In genomic region chr3:37935290-37935668, GRCh38 we compare ENCODE assay signal across 13 cellular contexts. TPM values are rescaled to one million over a fixed set of nuclear protein-coding genes. Genes with fewer than 3 reads are reported as not detected.
DNase-seq lines count a peak whose midpoint lies in the region; ATAC-seq and TF ChIP-seq lines count a peak whose summit lies in the region.
"Had no signal": no experiment of that assay in that cellular context is flagged by ENCODE, and none has a peak within 500 bp of the region (broad histone marks: within the 10 kb centered on the region; RNA-seq: fewer than 3 reads in every experiment).

No MANE protein-coding gene starts in this region.

- peaks cover 5% of the 10 kb centered on the region; the same call in 1 of the 2 replicates for H4K20me1 ChIP-seq in GM23338 (replicated peaks; ENCODE audit: insufficient read depth)

- no peak for TF ChIP-seq EP300 in suprapubic skin (IDR thresholded peaks at IDR 0.05)

- H2AFZ ChIP-seq in GM23338: no peak overlapping the region

- H3K4me3 ChIP-seq in GM23338 (no peak overlapping the region), brain microvascular endothelial cell (ENCODE audit: low read depth, low read length) (no peak overlapping the region), retinal pigment epithelial cell (ENCODE audit: low read length) (no peak overlapping the region), suprapubic skin (no peak overlapping the region)

- no peak for ATAC-seq in GM23338
- ATAC-seq in GM18517 (IDR thresholded peaks at IDR 0.05; ENCODE audit: unreplicated experiment): no peak

- H3K4me1 Mint-ChIP-seq in GM23338: peaks cover 22% of the 10 kb centered on the region
- H3K4me1 Mint-ChIP-seq: memory B cell had no signal

- no peak for TF ChIP-seq CTCF in GM23338 (conservative IDR thresholded peaks at IDR 0.05; ENCODE audit: low read depth in 2 of 2)
- TF ChIP-seq CTCF in brain microvascular endothelial cell (IDR thresholded peaks at IDR 0.05; ENCODE audit: low read depth, low read length, missing control alignments): no peak
- TF ChIP-seq CTCF in retinal pigment epithelial cell (conservative IDR thresholded peaks at IDR 0.05; ENCODE audit: low read depth, low read length): no peak
- TF ChIP-seq CTCF in suprapubic skin (IDR thresholded peaks at IDR 0.05): no peak

- H3K27ac ChIP-seq in GM23338 (ENCODE audit: low read depth): peak overlapping the region; percentile 32
- H3K27ac ChIP-seq in brain microvascular endothelial cell: peak overlapping the region; percentile 70
- no peak overlapping the region for H3K27ac ChIP-seq in suprapubic skin

- H3K4me3 Mint-ChIP-seq in GM23338: no peak overlapping the region
- H3K4me3 Mint-ChIP-seq: memory B cell had no signal

- no peaks in the 10 kb centered on the region for H3K9me3 Mint-ChIP-seq in GM23338
- H3K9me3 Mint-ChIP-seq: memory B cell had no signal

- H3K4me1 ChIP-seq in GM23338 (ENCODE audit: insufficient read depth) (peaks cover 9% of the 10 kb centered on the region), suprapubic skin (peaks cover 52% of the 10 kb centered on the region)

- H3F3A ChIP-seq in GM23338 (replicated peaks; ENCODE audit: low read depth): no peaks in the 10 kb centered on the region

- no peaks in the 10 kb centered on the region for H3K9me2 ChIP-seq in GM23338 (ENCODE audit: insufficient read depth)

- peaks cover 8% of the 10 kb centered on the region for H3K79me2 ChIP-seq in GM23338 (replicated peaks; ENCODE audit: insufficient read depth)

- H3K9me3 ChIP-seq in suprapubic skin: no peaks in the 10 kb centered on the region

- TF ChIP-seq POLR2A in suprapubic skin (IDR thresholded peaks at IDR 0.05): no peak

- H3K36me3 ChIP-seq in GM23338 (ENCODE audit: insufficient read depth) (no peaks in the 10 kb centered on the region), brain microvascular endothelial cell (replicated peaks) (no peaks in the 10 kb centered on the region), suprapubic skin (no peaks in the 10 kb centered on the region)

- no peaks in the 10 kb centered on the region for H3K36me3 Mint-ChIP-seq in GM23338 (ENCODE audit: low read depth)
- H3K36me3 Mint-ChIP-seq: memory B cell had no signal

- H3K27me3 ChIP-seq in GM23338 (ENCODE audit: insufficient read depth): no peaks in the 10 kb centered on the region
- no peaks in the 10 kb centered on the region for H3K27me3 ChIP-seq in brain microvascular endothelial cell (replicated peaks)
- no peaks in the 10 kb centered on the region for H3K27me3 ChIP-seq in suprapubic skin

- 36% methylated on average over 1 of the region's 1 CpG for WGBS in suprapubic skin

- H3K4me2 ChIP-seq in GM23338: peak overlapping the region; percentile 53

- DNase-seq in GM23338 (ENCODE audit: low spot score) (no peak), brain microvascular endothelial cell (no peak), iris pigment epithelial cell (ENCODE audit: low read depth) (peak; percentile 68), retinal pigment epithelial cell (ENCODE audit: low read depth) (peak; percentile 25), D341Med (ENCODE audit: low spot score) (no peak), suprapubic skin (ENCODE audit: low spot score in 2 of 2) (no peak)
- DNase-seq in activated T-cell treated with anti-CD3 and anti-CD28 coated beads, Interleukin-2, amount 50 U/mL, for 1 hour: no peak
- DNase-seq: activated T-cell treated with anti-CD3 and anti-CD28 coated beads, Interleukin-2, amount 50 U/mL, for 48 hours; effector CD4-positive, alpha-beta T cell; NCI-H2171; T-helper 2 cell had no signal

- 0 out of 2 replicates have a peak overlapping the region, but pooled peaks have one; percentile 3 for H3K27ac Mint-ChIP-seq in GM23338
- H3K27ac Mint-ChIP-seq: memory B cell had no signal

- in situ Hi-C loops in brain microvascular endothelial cell (cut with HindIII; ENCODE audit: low pct_ligation_motif_present, low sequenced_read_pairs): no loop called here

- peaks cover 2% of the 10 kb centered on the region for H3K27me3 Mint-ChIP-seq in GM23338 (ENCODE audit: insufficient read depth, low read depth, poor library complexity)

TF ChIP-seq in GM23338, 12 proteins besides CTCF, POLR2A, EP300 and RAD21:
- TF ChIP-seq EZH2 (IDR thresholded peaks at IDR 0.05; ENCODE audit: low read depth, unreplicated experiment): no peak
- no peak for TF ChIP-seq ZNF114 (CRISPR knock-in tag; IDR thresholded peaks at IDR 0.05)
- no peak for TF ChIP-seq STAT1 (IDR thresholded peaks at IDR 0.05; ENCODE audit: unreplicated experiment)
- TF ChIP-seq POLR2AphosphoS5 (IDR thresholded peaks at IDR 0.05; ENCODE audit: low read depth): no peak
- TF ChIP-seq EZH2phosphoT487 (IDR thresholded peaks at IDR 0.05; ENCODE audit: unreplicated experiment): no peak
- no peak for TF ChIP-seq ZNF331 (CRISPR knock-in tag; IDR thresholded peaks at IDR 0.05; ENCODE audit: low read depth)
- TF ChIP-seq JUNB (IDR thresholded peaks at IDR 0.05; ENCODE audit: unreplicated experiment): no peak
- no peak for TF ChIP-seq CREB1 (CRISPR knock-in tag; IDR thresholded peaks at IDR 0.05; ENCODE audit: low read depth)
- TF ChIP-seq ZNF462 (CRISPR knock-in tag; IDR thresholded peaks at IDR 0.05): no peak
- TF ChIP-seq NANOG (IDR thresholded peaks at IDR 0.05; ENCODE audit: borderline replicate concordance): no peak

RNA-seq across cellular contexts. Expression of gene VILL, which starts 55.3 kb away (rescaled TPM):
- total RNA-seq in GM23338 (2014; rRNA removed; shearing (Covaris generic)): 4.2 and 9.8 TPM in 2 replicates
- polyA plus RNA-seq in GM23338 (2016; fragmentation: Nextera tagmentation; extraction: Ambion mirVana): 2.7 and 3.4 TPM in 2 replicates
- 10 to 100 TPM; 13.2 to 16.7 (median 15.0) TPM for total RNA-seq in suprapubic skin

Comparison
In these comparisons a context has a peak if more than half of its experiments do, and no peak if none do; other contexts are left out.
1. DNase-seq: peak in iris pigment epithelial cell (single experiment) and retinal pigment epithelial cell (single experiment); none in GM23338 (single experiment), brain microvascular endothelial cell (single experiment), activated T-cell treated with anti-CD3 and anti-CD28 coated beads, Interleukin-2, amount 50 U/mL, for 1 hour (single experiment), D341Med (single experiment) and suprapubic skin (0 of 2).